Comparison of ENCODE assay signal across 8 cellular contexts in the genomic region with DNA sequence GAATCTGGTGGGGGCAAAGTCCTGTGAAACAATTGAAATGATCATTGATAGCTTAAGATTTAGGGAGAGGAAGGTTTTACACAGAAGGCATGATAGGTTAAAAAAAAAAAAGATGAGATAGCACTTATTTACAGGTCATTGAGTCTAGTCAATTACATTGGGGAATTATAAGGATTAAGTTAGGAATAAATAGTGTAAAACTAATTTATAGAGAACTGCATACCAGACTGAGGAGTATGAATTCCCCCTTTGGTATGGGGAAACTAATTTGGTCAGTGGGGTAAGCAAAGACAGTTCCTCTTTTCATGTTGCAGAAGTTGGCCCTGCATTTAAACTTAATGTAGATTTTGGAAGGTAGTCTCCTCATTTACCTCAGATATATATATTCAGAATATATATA. TPM values are rescaled to one million over a fixed set of nuclear protein-coding genes. Genes with fewer than 3 reads are reported as not detected.
A peak's percentile ranks its signal among the peaks of the same experiment; 100 is the strongest.
DNase-seq lines count a peak whose midpoint lies in the region; ATAC-seq and TF ChIP-seq lines count a peak whose summit lies in the region.

No MANE protein-coding gene starts in this region.

- BruUV-seq in IMR-90 (replicated peaks; lab: Mats Ljungman, UMichigan), result no TSS peak

- dilution Hi-C loops in IMR-90 (cut with HindIII; ENCODE audit: low sequenced_read_pairs, unreplicated experiment), result no loop called here

- peak; percentile 45 for DNase-seq in GM12865 (ENCODE audit: low read depth)
- DNase-seq in IMR-90, result no peak
- DNase-seq in germinal center (ENCODE audit: low spot score), result peak; percentile 48
- no peak for DNase-seq in left lobe of liver (ENCODE audit: low spot score)
- no peak for DNase-seq in T1000 (lab: John Stamatoyannopoulos, UW)
- DNase-seq in SK-N-DZ (ENCODE audit: low spot score), result no peak
- no peak for DNase-seq in ureter (ENCODE audit: low spot score)

- in situ Hi-C loops in IMR-90 (cut with MboI; ENCODE audit: low sequenced_read_pairs), result no loop called here

- H2BK120ac ChIP-seq in IMR-90 (ENCODE audit: low read depth, low read length), result no peak overlapping the region

- no peak overlapping the region for H2AFZ ChIP-seq in IMR-90 (replicated peaks; ENCODE audit: low read length, poor library complexity)

- peak; percentile 43 for ATAC-seq in GM21447 (IDR thresholded peaks at IDR 0.05; ENCODE audit: unreplicated experiment)
- ATAC-seq in IMR-90 (ENCODE audit: low read depth), result no peak; the same call in 1 of the 2 replicates
- ATAC-seq in left lobe of liver, result no peak

- no peak overlapping the region for H3K14ac ChIP-seq in IMR-90 (replicated peaks; ENCODE audit: low read depth, low read length)

- H3K4me2 ChIP-seq in IMR-90 (ENCODE audit: low read depth, low read length), result no peak overlapping the region

- no peak for TF ChIP-seq POLR2A in IMR-90 (IDR thresholded peaks at IDR 0.05; ENCODE audit: low read depth, low read length)

- H3K36me3 ChIP-seq in IMR-90 (ENCODE audit: control insufficient read depth, insufficient read depth, low read length), result peaks cover 4% of the 10 kb centered on the region

- no peak overlapping the region for H3K27ac ChIP-seq in IMR-90 (ENCODE audit: insufficient read depth, low read length)

- H4K5ac ChIP-seq in IMR-90 (ENCODE audit: low read depth, low read length), result no peak overlapping the region

- H2BK20ac ChIP-seq in IMR-90 (ENCODE audit: low read depth, low read length), result no peak overlapping the region

- no peak overlapping the region for H2AK9ac ChIP-seq in IMR-90 (replicated peaks; ENCODE audit: low read depth, low read length, poor library complexity)

- H3K4ac ChIP-seq in IMR-90 (ENCODE audit: low read depth, low read length), result no peak overlapping the region

- peaks cover 2% of the 10 kb centered on the region; the same call in 1 of the 2 replicates for H3K4me1 ChIP-seq in IMR-90 (ENCODE audit: control insufficient read depth, insufficient read depth, low read length)

- H3K18ac ChIP-seq in IMR-90 (ENCODE audit: low read depth, low read length), result no peak overlapping the region

- H2BK15ac ChIP-seq in IMR-90 (ENCODE audit: low read depth, low read length), result no peak overlapping the region

- H4K20me1 ChIP-seq in IMR-90 (ENCODE audit: insufficient read depth, low read length), result peaks cover 69% of the 10 kb centered on the region; the same call in 1 of the 2 replicates

- POLR2A ChIA-PET in IMR-90 (lab: Charles Lee; ENCODE audit: unreplicated experiment), result no interaction called here

- no peak overlapping the region for H4K8ac ChIP-seq in IMR-90 (ENCODE audit: low read depth in 2 of 2, low read length in 2 of 2)

- H3K4me3 ChIP-seq in GM12865 (ENCODE audit: low read depth, low read length) (peak overlapping the region; percentile 10; the same call in 1 of the 2 replicates), IMR-90 (ENCODE audit: insufficient read depth, low read depth, low read length) (no peak overlapping the region)

- no peaks in the 10 kb centered on the region for H3K27me3 ChIP-seq in IMR-90 (ENCODE audit: control insufficient read depth, insufficient read depth, low read length)

- H2BK5ac ChIP-seq in IMR-90 (ENCODE audit: low read depth, low read length, poor library complexity, severe bottlenecking), result peak overlapping the region; percentile 28

- H3K9ac ChIP-seq in IMR-90 (ENCODE audit: low read depth, low read length), result no peak overlapping the region

- no peak overlapping the region for H3K23ac ChIP-seq in IMR-90 (ENCODE audit: low read depth, low read length)

- H3K9me3 ChIP-seq in IMR-90 (ENCODE audit: control insufficient read depth, insufficient read depth, low read length), result no peaks in the 10 kb centered on the region

- H3K9me1 ChIP-seq in IMR-90 (ENCODE audit: insufficient read depth, low read length), result 0 out of 2 replicates have a peak, but pooled peaks cover 2% of the 10 kb centered on the region

- TF ChIP-seq CTCF in GM12865 (IDR thresholded peaks at IDR 0.05; ENCODE audit: insufficient read depth, low read depth, low read length, missing control alignments) (no peak), IMR-90 (conservative IDR thresholded peaks at IDR 0.05; ENCODE audit: low read depth, low read length) (no peak)

- peaks cover 8 to 45% of the 10 kb centered on the region in 2 experiments; a peak in 3 of 4 replicates for H3K79me1 ChIP-seq in IMR-90 (ENCODE audit: low read depth in 1 of 2, low read length in 2 of 2)

- CTCF ChIA-PET in IMR-90 (lab: Yijun Ruan, JAX), result interaction anchor here (0.6 to 2.3 kb wide), 2 partner anchors 41 to 546 kb away, joined by 3 to 5 read pairs; no protein-coding TSS in a partner anchor

- TF ChIP-seq RAD21 in IMR-90 (IDR thresholded peaks at IDR 0.05; ENCODE audit: low read length), result no peak

- no peak overlapping the region for H4K91ac ChIP-seq in IMR-90 (ENCODE audit: insufficient read depth, low read depth, low read length)

- H2AK5ac ChIP-seq in IMR-90 (ENCODE audit: low read depth, low read length), result no peak overlapping the region

- intact Hi-C loops in IMR-90 (cut with micrococcal nuclease), result no loop called here

- H3K56ac ChIP-seq in IMR-90 (ENCODE audit: extremely low read depth, insufficient read depth, low read length), result no peak overlapping the region

TF ChIP-seq in IMR-90, 13 proteins besides CTCF, POLR2A, EP300 and RAD21:
- TF ChIP-seq SMC3 (IDR thresholded peaks at IDR 0.05; ENCODE audit: low read depth, low read length), result no peak
- no peak for TF ChIP-seq BHLHE40 (IDR thresholded peaks at IDR 0.05; ENCODE audit: low read depth, low read length)
- TF ChIP-seq CHD1 (IDR thresholded peaks at IDR 0.05; ENCODE audit: low read depth, low read length), result no peak
- no peak for TF ChIP-seq MXI1 (IDR thresholded peaks at IDR 0.05; ENCODE audit: borderline replicate concordance, low read depth, low read length)
- TF ChIP-seq, protein P1, sequence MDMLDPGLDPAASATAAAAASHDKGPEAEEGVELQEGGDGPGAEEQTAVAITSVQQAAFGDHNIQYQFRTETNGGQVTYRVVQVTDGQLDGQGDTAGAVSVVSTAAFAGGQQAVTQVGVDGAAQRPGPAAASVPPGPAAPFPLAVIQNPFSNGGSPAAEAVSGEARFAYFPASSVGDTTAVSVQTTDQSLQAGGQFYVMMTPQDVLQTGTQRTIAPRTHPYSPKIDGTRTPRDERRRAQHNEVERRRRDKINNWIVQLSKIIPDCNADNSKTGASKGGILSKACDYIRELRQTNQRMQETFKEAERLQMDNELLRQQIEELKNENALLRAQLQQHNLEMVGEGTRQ (IDR thresholded peaks at IDR 0.05; ENCODE audit: low read depth, low read length), result no peak
- TF ChIP-seq CEBPB (IDR thresholded peaks at IDR 0.05; ENCODE audit: low read depth, low read length), result no peak
- TF ChIP-seq RFX5 (IDR thresholded peaks at IDR 0.05; ENCODE audit: low read depth, low read length), result no peak
- no peak for TF ChIP-seq FOS (IDR thresholded peaks at IDR 0.05; ENCODE audit: low read depth, low read length)
- no peak for TF ChIP-seq MAFK (IDR thresholded peaks at IDR 0.05; ENCODE audit: low read depth, low read length)
- TF ChIP-seq, protein P2, sequence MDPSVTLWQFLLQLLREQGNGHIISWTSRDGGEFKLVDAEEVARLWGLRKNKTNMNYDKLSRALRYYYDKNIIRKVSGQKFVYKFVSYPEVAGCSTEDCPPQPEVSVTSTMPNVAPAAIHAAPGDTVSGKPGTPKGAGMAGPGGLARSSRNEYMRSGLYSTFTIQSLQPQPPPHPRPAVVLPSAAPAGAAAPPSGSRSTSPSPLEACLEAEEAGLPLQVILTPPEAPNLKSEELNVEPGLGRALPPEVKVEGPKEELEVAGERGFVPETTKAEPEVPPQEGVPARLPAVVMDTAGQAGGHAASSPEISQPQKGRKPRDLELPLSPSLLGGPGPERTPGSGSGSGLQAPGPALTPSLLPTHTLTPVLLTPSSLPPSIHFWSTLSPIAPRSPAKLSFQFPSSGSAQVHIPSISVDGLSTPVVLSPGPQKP (IDR thresholded peaks at IDR 0.05; ENCODE audit: borderline replicate concordance, low read depth, low read length), result no peak
- no peak for TF ChIP-seq RCOR1 (IDR thresholded peaks at IDR 0.05; ENCODE audit: insufficient replicate concordance, low read length)
- TF ChIP-seq MAZ (IDR thresholded peaks at IDR 0.05; ENCODE audit: borderline replicate concordance, low read depth, low read length), result no peak
- TF ChIP-seq NFE2L2 (IDR thresholded peaks at IDR 0.05; ENCODE audit: low read depth, low read length), result no peak

RNA-seq across cellular contexts. Expression of gene GLS, which starts 10.7 kb away (rescaled TPM):
- 130 and 279 TPM in 2 replicates for total RNA-seq in IMR-90 (2012; rRNA removed)
- polyA plus RNA-seq in IMR-90 (2012; rRNA removed), result 63.2 and 87.5 TPM in 2 replicates
- polyA plus RNA-seq in IMR-90 (2012; cell fraction: cytosol; rRNA removed), result 10.3 and 16.9 TPM in 2 replicates
- 45.0 and 212 TPM in 2 replicates for polyA plus RNA-seq in IMR-90 (2012; cell fraction: nucleus; rRNA removed; ENCODE audit: low replicate concordance)
- 10.2 TPM for total RNA-seq in left lobe of liver
- polyA plus RNA-seq in SK-N-DZ (2014; cell fraction: cytosol; rRNA removed), result 52.6 and 63.5 TPM in 2 replicates
- polyA plus RNA-seq in SK-N-DZ (2014; cell fraction: nucleus; rRNA removed), result 85.3 and 121 TPM in 2 replicates
- total RNA-seq in ureter, result 105 TPM

Comparison
In these comparisons a context has a peak if more than half of its experiments do, and no peak if none do; other contexts are left out.
1. DNase-seq: peak in GM12865 (single experiment) and germinal center (single experiment); none in IMR-90 (single experiment), left lobe of liver (single experiment), T1000 (single experiment), SK-N-DZ (single experiment) and ureter (single experiment).